In the genomic region with DNA sequence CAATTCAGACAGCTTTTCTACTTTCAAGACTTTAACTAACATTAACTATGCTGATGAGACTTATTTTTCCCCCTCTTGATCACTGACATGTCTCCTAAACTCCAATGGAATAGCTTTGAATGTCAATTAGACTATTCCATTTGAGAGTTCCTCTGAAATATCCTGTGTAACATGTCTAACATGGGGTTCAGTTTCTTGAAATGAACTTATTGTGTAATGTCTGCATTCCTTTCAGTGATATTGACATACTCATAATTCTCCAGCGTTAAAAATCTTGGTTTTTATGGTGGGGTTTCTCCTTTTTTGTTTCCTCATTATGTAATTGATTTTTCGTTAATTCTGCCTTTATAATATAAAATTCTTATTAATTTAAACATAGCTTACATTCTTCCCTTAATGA, we compare ENCODE assay signal across 22 cellular contexts. TPM values are rescaled to one million over a fixed set of nuclear protein-coding genes. Genes with fewer than 3 reads are reported as not detected.
"Had no signal": no experiment of that assay in that cellular context is flagged by ENCODE, and none has a peak within 500 bp of the region (broad histone marks: within the 10 kb centered on the region; RNA-seq: fewer than 3 reads in every experiment).

No MANE protein-coding gene starts in this region.

- H3K9me3 ChIP-seq: esophagus muscularis mucosa, gastroesophageal sphincter, ovary, right atrium auricular region, suprapubic skin, tibial artery had no signal

- H3K27me3 ChIP-seq: esophagus muscularis mucosa, gastroesophageal sphincter, ovary, right atrium auricular region, suprapubic skin, tibial artery had no signal

- H3K27ac Mint-ChIP-seq: immature natural killer cell, mesothelial cell of epicardium, natural killer cell had no signal

- H3K4me1 ChIP-seq: esophagus muscularis mucosa, gastroesophageal sphincter, right atrium auricular region, tibial artery had no signal

- H3K9me3 Mint-ChIP-seq: immature natural killer cell; mesothelial cell of epicardium; natural killer cell; neural crest cell; stimulated activated effector memory CD8-positive, alpha-beta T cell treated with anti-CD3 and anti-CD28 coated beads, Interleukin-12 subunit alpha, Interleukin-12 subunit beta, amount 100 ng/mL, for 72 hours had no signal

- DNase-seq: cerebellar nuclear complex; effector CD8-positive, alpha-beta T cell; foreskin fibroblast; glutamatergic neuron; immature natural killer cell; left colon; natural killer cell; nucleus accumbens; ovary; stimulated activated CD4-positive, alpha-beta T cell treated with anti-CD3 and anti-CD28 coated beads, Interleukin-2, amount 100 ng/mL, for 48 hours; stimulated activated CD8-positive, alpha-beta memory T cell treated with anti-CD3 and anti-CD28 coated beads, Interleukin-4, amount 100 ng/mL, for 48 hours; stimulated activated naive CD8-positive, alpha-beta T cell treated with anti-CD3 and anti-CD28 coated beads, Interleukin-15, Interleukin-2, amounts not matched to agents 100 U/mL and 50 U/mL, for 24 hours; tibial artery had no signal

- H3K36me3 ChIP-seq: ovary, right atrium auricular region had no signal

- H3K27ac ChIP-seq: coronary artery, esophagus muscularis mucosa, gastroesophageal sphincter, ovary, tibial artery had no signal

- H3K4me3 ChIP-seq: coronary artery, esophagus muscularis mucosa, gastroesophageal sphincter, ovary, right atrium auricular region, smooth muscle cell, suprapubic skin, tibial artery had no signal

- H3K4me1 Mint-ChIP-seq: immature natural killer cell; stimulated activated effector memory CD8-positive, alpha-beta T cell treated with anti-CD3 and anti-CD28 coated beads, Interleukin-12 subunit alpha, Interleukin-12 subunit beta, amount 100 ng/mL, for 72 hours had no signal

- H3K4me3 Mint-ChIP-seq: immature natural killer cell; mesothelial cell of epicardium; natural killer cell; neural crest cell; stimulated activated effector memory CD8-positive, alpha-beta T cell treated with anti-CD3 and anti-CD28 coated beads, Interleukin-12 subunit alpha, Interleukin-12 subunit beta, amount 100 ng/mL, for 72 hours had no signal

- H3K36me3 Mint-ChIP-seq: natural killer cell had no signal

- H3K4me2 ChIP-seq: smooth muscle cell had no signal

- ATAC-seq: gastroesophageal sphincter; left colon; natural killer cell; stimulated activated effector memory CD8-positive, alpha-beta T cell treated with anti-CD3 and anti-CD28 coated beads, Interleukin-12 subunit alpha, Interleukin-12 subunit beta, amount 100 ng/mL, for 72 hours; stimulated activated naive CD8-positive, alpha-beta T cell treated with anti-CD3 and anti-CD28 coated beads, Interleukin-15, Interleukin-2, amounts not matched to agents 100 U/mL and 50 U/mL, for 24 hours had no signal

RNA-seq across cellular contexts. Expression of gene SPTBN2, which starts 37.7 kb away (rescaled TPM):
- polyA plus RNA-seq: immature natural killer cell had no signal
